ENCODE assay signal across 23 cellular contexts in the genomic region with DNA sequence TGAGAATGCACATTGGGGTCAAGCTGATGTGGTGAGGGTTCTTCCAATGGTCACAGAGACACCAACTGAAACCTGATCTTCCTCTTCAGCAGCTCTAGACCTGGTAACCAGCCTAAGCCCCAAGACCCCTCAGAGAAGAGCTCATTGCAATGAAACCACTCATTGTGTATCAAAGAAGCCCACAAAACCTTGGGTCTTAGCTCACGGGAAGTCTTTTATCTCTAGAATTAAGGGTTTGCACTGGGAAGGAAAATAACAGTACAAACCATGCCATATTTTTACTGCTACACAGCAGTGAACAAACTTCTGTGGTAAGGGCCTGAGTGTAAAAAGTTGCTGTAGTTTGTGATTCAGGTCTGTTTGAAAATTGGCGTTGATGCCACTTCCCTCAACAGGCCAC. TPM values are rescaled to one million over a fixed set of nuclear protein-coding genes. Genes with fewer than 3 reads are reported as not detected.
DNase-seq lines count a peak whose midpoint lies in the region; ATAC-seq, FAIRE-seq and TF ChIP-seq lines count a peak whose summit lies in the region.
"Had no signal": no experiment of that assay in that cellular context is flagged by ENCODE, and none has a peak within 500 bp of the region (broad histone marks: within the 10 kb centered on the region; RNA-seq: fewer than 3 reads in every experiment).

No MANE protein-coding gene starts in this region.

- peaks cover 23% of the 10 kb centered on the region for H3K4me1 Mint-ChIP-seq in activated naive CD8-positive, alpha-beta T cell (ENCODE audit: low read depth)
- peaks cover 15% of the 10 kb centered on the region for H3K4me1 Mint-ChIP-seq in activated naive CD8-positive, alpha-beta T cell treated with anti-CD3 and anti-CD28 coated beads, Interleukin-2, amount 50 U/mL, for 24 hours
- peaks cover 11% of the 10 kb centered on the region for H3K4me1 Mint-ChIP-seq in activated naive CD8-positive, alpha-beta T cell treated with anti-CD3 and anti-CD28 coated beads, Interleukin-2, amount 10 ng/mL, durations not matched to agents 7 days and 5 days
- peaks cover 13% of the 10 kb centered on the region for H3K4me1 Mint-ChIP-seq in nephron progenitor cell
- H3K4me1 Mint-ChIP-seq: B cell; CD8-positive, alpha-beta memory T cell had no signal

- no peaks in the 10 kb centered on the region for H3K27me3 Mint-ChIP-seq in activated naive CD8-positive, alpha-beta T cell
- no peaks in the 10 kb centered on the region for H3K27me3 Mint-ChIP-seq in activated naive CD8-positive, alpha-beta T cell treated with anti-CD3 and anti-CD28 coated beads, Interleukin-2, amount 50 U/mL, for 24 hours
- H3K27me3 Mint-ChIP-seq in activated naive CD8-positive, alpha-beta T cell treated with anti-CD3 and anti-CD28 coated beads, Interleukin-2, amount 10 ng/mL, durations not matched to agents 7 days and 5 days, result no peaks in the 10 kb centered on the region
- no peaks in the 10 kb centered on the region for H3K27me3 Mint-ChIP-seq in nephron progenitor cell (ENCODE audit: low read depth, poor library complexity)
- H3K27me3 Mint-ChIP-seq: B cell; CD8-positive, alpha-beta memory T cell had no signal

- POLR2A ChIA-PET in activated naive CD8-positive, alpha-beta T cell treated with anti-CD3 and anti-CD28 coated beads, Interleukin-2, amount 10 ng/mL, durations not matched to agents 7 days and 5 days (lab: Charles Lee), result interaction anchor here (0.6 to 0.9 kb wide), 2 partner anchors 10 to 572 kb away, joined by 3 read pairs; no protein-coding TSS in a partner anchor

- H3K36me3 Mint-ChIP-seq in activated naive CD8-positive, alpha-beta T cell, result no peaks in the 10 kb centered on the region
- no peaks in the 10 kb centered on the region for H3K36me3 Mint-ChIP-seq in activated naive CD8-positive, alpha-beta T cell treated with anti-CD3 and anti-CD28 coated beads, Interleukin-2, amount 50 U/mL, for 24 hours (ENCODE audit: low read depth)
- peaks cover 2% of the 10 kb centered on the region for H3K36me3 Mint-ChIP-seq in activated naive CD8-positive, alpha-beta T cell treated with anti-CD3 and anti-CD28 coated beads, Interleukin-2, amount 10 ng/mL, durations not matched to agents 7 days and 5 days
- no peaks in the 10 kb centered on the region for H3K36me3 Mint-ChIP-seq in nephron progenitor cell (ENCODE audit: low read depth)
- H3K36me3 Mint-ChIP-seq: CD8-positive, alpha-beta memory T cell had no signal

- no peaks in the 10 kb centered on the region for H3K9me3 Mint-ChIP-seq in activated naive CD8-positive, alpha-beta T cell (ENCODE audit: low read depth)
- H3K9me3 Mint-ChIP-seq in activated naive CD8-positive, alpha-beta T cell treated with anti-CD3 and anti-CD28 coated beads, Interleukin-2, amount 50 U/mL, for 24 hours, result no peaks in the 10 kb centered on the region
- H3K9me3 Mint-ChIP-seq in activated naive CD8-positive, alpha-beta T cell treated with anti-CD3 and anti-CD28 coated beads, Interleukin-2, amount 10 ng/mL, durations not matched to agents 7 days and 5 days, result no peaks in the 10 kb centered on the region
- no peaks in the 10 kb centered on the region for H3K9me3 Mint-ChIP-seq in nephron progenitor cell
- H3K9me3 Mint-ChIP-seq: CD8-positive, alpha-beta memory T cell had no signal

- peak overlapping the region; percentile 25 for H3K27ac Mint-ChIP-seq in activated naive CD8-positive, alpha-beta T cell
- H3K27ac Mint-ChIP-seq in activated naive CD8-positive, alpha-beta T cell treated with anti-CD3 and anti-CD28 coated beads, Interleukin-2, amount 50 U/mL, for 24 hours, result no peak overlapping the region
- peak overlapping the region; percentile 75 for H3K27ac Mint-ChIP-seq in activated naive CD8-positive, alpha-beta T cell treated with anti-CD3 and anti-CD28 coated beads, Interleukin-2, amount 10 ng/mL, durations not matched to agents 7 days and 5 days
- H3K27ac Mint-ChIP-seq in nephron progenitor cell, result peak overlapping the region; percentile 81
- H3K27ac Mint-ChIP-seq: B cell; CD8-positive, alpha-beta memory T cell had no signal

- no peak for TF ChIP-seq CTCF in nephron progenitor cell (IDR thresholded peaks at IDR 0.05)

- FAIRE-seq in frontal cortex (lab: Jason Lieb, UNC), result no peak
- FAIRE-seq: GM12892, GM19239 had no signal

- no peak for ATAC-seq in activated naive CD8-positive, alpha-beta T cell treated with anti-CD3 and anti-CD28 coated beads, Interleukin-2, amount 50 U/mL, for 24 hours
- peak; percentile 55 for ATAC-seq in activated naive CD8-positive, alpha-beta T cell treated with anti-CD3 and anti-CD28 coated beads, Interleukin-2, amount 10 ng/mL, durations not matched to agents 7 days and 5 days (ENCODE audit: low read depth)
- ATAC-seq: HCT116 had no signal

- DNase-seq in activated naive CD8-positive, alpha-beta T cell treated with anti-CD3 and anti-CD28 coated beads, Interleukin-2, amount 50 U/mL, for 24 hours, result no peak
- no peak for DNase-seq in activated naive CD8-positive, alpha-beta T cell treated with anti-CD3 and anti-CD28 coated beads, Interleukin-2, amount 10 ng/mL, durations not matched to agents 7 days and 5 days
- DNase-seq in nephron progenitor cell (no peak), frontal cortex (ENCODE audit: low spot score in 2 of 2) (no peak), SIG-M5 (lab: John Stamatoyannopoulos, UW) (no peak), NCI-H1436 (lab: John Stamatoyannopoulos, UW) (no peak)
- DNase-seq: DMS79 treated with DMSO at 0.1 percent for 48 hours, KBM-7, MG63, NCI-H1105 treated with DMSO at 0.1 percent for 48 hours, NCI-H2029 treated with DMSO at 0.1 percent for 48 hours, NCI-H446 treated with DMSO at 0.1 percent for 48 hours, NCI-H526, NCI-H82, PC-9, Right ventricle myocardium superior, RPMI8226 had no signal

- peak overlapping the region; percentile 42 for H3K4me3 Mint-ChIP-seq in activated naive CD8-positive, alpha-beta T cell
- no peak overlapping the region for H3K4me3 Mint-ChIP-seq in activated naive CD8-positive, alpha-beta T cell treated with anti-CD3 and anti-CD28 coated beads, Interleukin-2, amount 50 U/mL, for 24 hours
- H3K4me3 Mint-ChIP-seq in activated naive CD8-positive, alpha-beta T cell treated with anti-CD3 and anti-CD28 coated beads, Interleukin-2, amount 10 ng/mL, durations not matched to agents 7 days and 5 days, result peak overlapping the region; percentile 21
- H3K4me3 Mint-ChIP-seq in nephron progenitor cell, result no peak overlapping the region
- H3K4me3 Mint-ChIP-seq: B cell; CD8-positive, alpha-beta memory T cell had no signal

RNA-seq across cellular contexts. Expression of gene UBXN4, which starts 8.6 kb away (rescaled TPM):
- total RNA-seq in activated naive CD8-positive, alpha-beta T cell treated with anti-CD3 and anti-CD28 coated beads, Interleukin-2, amount 10 ng/mL, durations not matched to agents 7 days and 5 days, result 100 to 1,000 TPM; 103 to 117 TPM
- total RNA-seq in frontal cortex, result 70.5 TPM

Comparison
In these comparisons a context has a peak if more than half of its experiments do, and no peak if none do; other contexts are left out.
1. H3K4me3 Mint-ChIP-seq: peak in activated naive CD8-positive, alpha-beta T cell (single experiment) and activated naive CD8-positive, alpha-beta T cell treated with anti-CD3 and anti-CD28 coated beads, Interleukin-2, amount 10 ng/mL, durations not matched to agents 7 days and 5 days (single experiment); none in activated naive CD8-positive, alpha-beta T cell treated with anti-CD3 and anti-CD28 coated beads, Interleukin-2, amount 50 U/mL, for 24 hours (single experiment) and nephron progenitor cell (single experiment).